ENCODE assay signal across 2 cellular contexts in the genomic region with DNA sequence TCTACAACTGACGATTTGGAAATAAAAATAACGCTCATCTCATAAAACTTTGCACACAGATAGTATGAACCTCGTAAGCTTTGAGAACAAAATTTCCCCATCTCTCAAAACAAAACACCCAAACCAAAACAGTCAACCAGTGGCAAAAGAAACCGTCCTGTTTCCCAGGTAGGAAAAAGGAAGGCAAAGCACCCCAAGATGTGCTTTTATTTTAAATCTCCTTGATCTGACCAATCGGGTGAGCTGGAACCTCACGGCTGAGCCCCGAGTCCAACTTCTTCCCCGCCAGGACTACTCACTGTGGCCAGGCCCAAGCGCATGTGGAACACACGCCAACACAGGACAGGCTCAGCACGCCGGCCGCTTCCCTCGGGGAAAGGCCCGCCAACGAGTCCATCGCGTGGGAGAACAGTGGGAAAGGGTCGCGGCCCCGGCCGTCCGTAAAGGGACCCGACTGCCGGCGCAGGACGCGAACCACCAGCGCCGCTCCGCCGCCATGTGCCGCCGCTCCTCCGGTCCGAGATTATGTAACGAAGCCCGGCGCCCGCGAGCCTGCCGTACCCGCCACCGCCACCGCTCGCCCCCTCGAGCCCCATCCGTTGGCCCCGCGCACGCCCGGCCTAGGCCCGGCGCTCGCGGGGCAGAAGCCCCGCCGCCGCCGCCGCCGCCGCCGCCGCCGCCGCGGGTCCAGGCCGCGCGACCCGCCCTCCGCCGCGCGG.
TF ChIP-seq lines count a peak whose summit lies in the region.

No MANE protein-coding gene starts in this region.

TF ChIP-seq in GM23338, 12 proteins besides CTCF, POLR2A, EP300 and RAD21 (continued from another document):
- TF ChIP-seq, protein P1, sequence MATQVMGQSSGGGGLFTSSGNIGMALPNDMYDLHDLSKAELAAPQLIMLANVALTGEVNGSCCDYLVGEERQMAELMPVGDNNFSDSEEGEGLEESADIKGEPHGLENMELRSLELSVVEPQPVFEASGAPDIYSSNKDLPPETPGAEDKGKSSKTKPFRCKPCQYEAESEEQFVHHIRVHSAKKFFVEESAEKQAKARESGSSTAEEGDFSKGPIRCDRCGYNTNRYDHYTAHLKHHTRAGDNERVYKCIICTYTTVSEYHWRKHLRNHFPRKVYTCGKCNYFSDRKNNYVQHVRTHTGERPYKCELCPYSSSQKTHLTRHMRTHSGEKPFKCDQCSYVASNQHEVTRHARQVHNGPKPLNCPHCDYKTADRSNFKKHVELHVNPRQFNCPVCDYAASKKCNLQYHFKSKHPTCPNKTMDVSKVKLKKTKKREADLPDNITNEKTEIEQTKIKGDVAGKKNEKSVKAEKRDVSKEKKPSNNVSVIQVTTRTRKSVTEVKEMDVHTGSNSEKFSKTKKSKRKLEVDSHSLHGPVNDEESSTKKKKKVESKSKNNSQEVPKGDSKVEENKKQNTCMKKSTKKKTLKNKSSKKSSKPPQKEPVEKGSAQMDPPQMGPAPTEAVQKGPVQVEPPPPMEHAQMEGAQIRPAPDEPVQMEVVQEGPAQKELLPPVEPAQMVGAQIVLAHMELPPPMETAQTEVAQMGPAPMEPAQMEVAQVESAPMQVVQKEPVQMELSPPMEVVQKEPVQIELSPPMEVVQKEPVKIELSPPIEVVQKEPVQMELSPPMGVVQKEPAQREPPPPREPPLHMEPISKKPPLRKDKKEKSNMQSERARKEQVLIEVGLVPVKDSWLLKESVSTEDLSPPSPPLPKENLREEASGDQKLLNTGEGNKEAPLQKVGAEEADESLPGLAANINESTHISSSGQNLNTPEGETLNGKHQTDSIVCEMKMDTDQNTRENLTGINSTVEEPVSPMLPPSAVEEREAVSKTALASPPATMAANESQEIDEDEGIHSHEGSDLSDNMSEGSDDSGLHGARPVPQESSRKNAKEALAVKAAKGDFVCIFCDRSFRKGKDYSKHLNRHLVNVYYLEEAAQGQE (IDR thresholded peaks at IDR 0.05; ENCODE audit: unreplicated experiment) = no peak
- TF ChIP-seq NANOG (IDR thresholded peaks at IDR 0.05; ENCODE audit: borderline replicate concordance) = no peak
- TF ChIP-seq CREB1 (CRISPR knock-in tag; IDR thresholded peaks at IDR 0.05; ENCODE audit: low read depth) = no peak
- no peak for TF ChIP-seq POLR2AphosphoS5 (IDR thresholded peaks at IDR 0.05; ENCODE audit: low read depth)
- TF ChIP-seq JUNB (IDR thresholded peaks at IDR 0.05; ENCODE audit: unreplicated experiment) = no peak
- TF ChIP-seq EZH2 (IDR thresholded peaks at IDR 0.05; ENCODE audit: low read depth, unreplicated experiment) = no peak
- no peak for TF ChIP-seq STAT1 (IDR thresholded peaks at IDR 0.05; ENCODE audit: unreplicated experiment)
- TF ChIP-seq ZNF331 (CRISPR knock-in tag; IDR thresholded peaks at IDR 0.05; ENCODE audit: low read depth) = no peak
- no peak for TF ChIP-seq EZH2phosphoT487 (IDR thresholded peaks at IDR 0.05; ENCODE audit: unreplicated experiment)

TF ChIP-seq in WTC11, 78 proteins besides CTCF, POLR2A, EP300 and RAD21 (continued from another document):
- TF ChIP-seq KAT7 (CRISPR knock-in tag; IDR thresholded peaks at IDR 0.05; ENCODE audit: borderline replicate concordance) (no peak), ZBTB21 (CRISPR knock-in tag; IDR thresholded peaks at IDR 0.05; ENCODE audit: borderline replicate concordance) (no peak), NR3C1 (CRISPR knock-in tag; conservative IDR thresholded peaks at IDR 0.05; ENCODE audit: low read depth) (no peak)
